ENCODE assay signal across 10 cellular contexts in genomic region chr6:149499066-149499465, GRCh38. TPM values are rescaled to one million over a fixed set of nuclear protein-coding genes. Genes with fewer than 3 reads are reported as not detected.
A peak's percentile ranks its signal among the peaks of the same experiment; 100 is the strongest.
DNase-seq lines count a peak whose midpoint lies in the region; ATAC-seq and TF ChIP-seq lines count a peak whose summit lies in the region.
"Had no signal": no experiment of that assay in that cellular context is flagged by ENCODE, and none has a peak within 500 bp of the region (broad histone marks: within the 10 kb centered on the region; RNA-seq: fewer than 3 reads in every experiment).

No MANE protein-coding gene starts in this region.

- peaks cover 32% of the 10 kb centered on the region for H3K4me1 ChIP-seq in CD8-positive, alpha-beta memory T cell (ENCODE audit: insufficient read depth, low read length)
- no peaks in the 10 kb centered on the region for H3K4me1 ChIP-seq in MM.1S (ENCODE audit: low read length)
- H3K4me1 ChIP-seq: ascending aorta had no signal

- H3K4me3 Mint-ChIP-seq in CD8-positive, alpha-beta memory T cell = no peak overlapping the region

- no peaks in the 10 kb centered on the region for H4K20me1 ChIP-seq in MM.1S (ENCODE audit: insufficient read depth, low read length)

- no peak for ATAC-seq in HG03571 (IDR thresholded peaks at IDR 0.05; ENCODE audit: unreplicated experiment)

- no peaks in the 10 kb centered on the region for H3K9me3 Mint-ChIP-seq in CD8-positive, alpha-beta memory T cell

- H3K27ac Mint-ChIP-seq in CD8-positive, alpha-beta memory T cell = peak overlapping the region in 6 of 8 donors; percentile 3 to 70 (median 24)

- no peak for TF ChIP-seq CTCF in LNCaP clone FGC (IDR thresholded peaks at IDR 0.05; ENCODE audit: control insufficient read depth, extremely low read depth, insufficient read depth)
- TF ChIP-seq CTCF in MM.1S (IDR thresholded peaks at IDR 0.05; ENCODE audit: low read length) = no peak

- H3K9ac ChIP-seq in MM.1S (ENCODE audit: low read length) = no peak overlapping the region

- no peak for DNase-seq in CD8-positive, alpha-beta memory T cell
- DNase-seq in LNCaP clone FGC (ENCODE audit: low read depth) (peak; percentile 73), brain pericyte (ENCODE audit: low read depth, low spot score) (peak; percentile 65), myocyte (ENCODE audit: low read depth) (peak; percentile 67), MM.1S (no peak), NCI-H82 treated with DMSO at 0.1 percent for 48 hours (lab: John Stamatoyannopoulos, UW; ENCODE audit: unreplicated experiment) (no peak)
- no peak for DNase-seq in activated CD4-positive, alpha-beta T cell treated with anti-CD3 and anti-CD28 coated beads for 48 hours
- DNase-seq: MV-4-11 had no signal

- H3F3A ChIP-seq in MM.1S (ENCODE audit: insufficient read depth, low read length) = no peaks in the 10 kb centered on the region

- H3K4me3 ChIP-seq in CD8-positive, alpha-beta memory T cell (ENCODE audit: low read length) = no peak overlapping the region
- H3K4me3 ChIP-seq in LNCaP clone FGC (ENCODE audit: low read depth, low read length) (no peak overlapping the region), MM.1S (ENCODE audit: low read length) (no peak overlapping the region)
- H3K4me3 ChIP-seq: ascending aorta had no signal

- no peaks in the 10 kb centered on the region for H3K27me3 ChIP-seq in CD8-positive, alpha-beta memory T cell (ENCODE audit: insufficient read depth, low read length, poor library complexity, severe bottlenecking)
- H3K27me3 ChIP-seq in MM.1S (replicated peaks; ENCODE audit: insufficient read depth, low read length) = no peaks in the 10 kb centered on the region
- H3K27me3 ChIP-seq: ascending aorta had no signal

- H3K4me2 ChIP-seq in MM.1S (ENCODE audit: low read depth, low read length) = no peak overlapping the region

- H3K4me1 Mint-ChIP-seq in CD8-positive, alpha-beta memory T cell = peaks cover 14 to 53% (median 40%) of the 10 kb centered on the region in 3 donors

- POLR2A ChIA-PET in CD8-positive, alpha-beta memory T cell (lab: Charles Lee) = interaction anchor here (0.9 kb wide), 1 partner anchor 13 kb away, joined by 3 read pairs; no protein-coding TSS in a partner anchor

- H3K79me2 ChIP-seq in MM.1S (ENCODE audit: low read length) = no peaks in the 10 kb centered on the region

- no peaks in the 10 kb centered on the region for H3K9me2 ChIP-seq in MM.1S (replicated peaks; ENCODE audit: insufficient read depth, low read length)

- no peak overlapping the region for H3K27ac ChIP-seq in CD8-positive, alpha-beta memory T cell (ENCODE audit: low read depth, low read length)
- H3K27ac ChIP-seq in MM.1S (ENCODE audit: low read length) = no peak overlapping the region
- H3K27ac ChIP-seq: ascending aorta had no signal

- no peak overlapping the region for H2AFZ ChIP-seq in MM.1S (ENCODE audit: low read length)

- no peaks in the 10 kb centered on the region for H3K9me3 ChIP-seq in CD8-positive, alpha-beta memory T cell (ENCODE audit: low read length)
- no peaks in the 10 kb centered on the region for H3K9me3 ChIP-seq in MM.1S (replicated peaks; ENCODE audit: insufficient read depth, low read length)
- H3K9me3 ChIP-seq: ascending aorta had no signal

- H3K27me3 Mint-ChIP-seq in CD8-positive, alpha-beta memory T cell = no peaks in the 10 kb centered on the region

- CTCF ChIA-PET in CD8-positive, alpha-beta memory T cell (lab: Charles Lee) = interaction anchor here (1.4 to 1.6 kb wide), 2 partner anchors 14 to 18 kb away, joined by 4 to 5 read pairs; partner anchors contain the start of gene ZC3H12D

- H3K36me3 ChIP-seq in CD8-positive, alpha-beta memory T cell (ENCODE audit: insufficient read depth, low read length) = no peaks in the 10 kb centered on the region
- H3K36me3 ChIP-seq in MM.1S (replicated peaks; ENCODE audit: insufficient read depth, low read length) = no peaks in the 10 kb centered on the region

- H3K36me3 Mint-ChIP-seq in CD8-positive, alpha-beta memory T cell = peaks cover 0 to 27% (median 1%) of the 10 kb centered on the region in 3 donors

RNA-seq across cellular contexts. Expression of gene ZC3H12D, which starts 14.3 kb away (rescaled TPM):
- total RNA-seq in CD8-positive, alpha-beta memory T cell = 10 to 100 TPM; 83.5 to 84.5 TPM
- 2.5 TPM for polyA plus RNA-seq in CD8-positive, alpha-beta memory T cell
- total RNA-seq in myocyte = 0.05 TPM in 1 of 2 replicates, not detected in the other
- polyA plus RNA-seq in myocyte (2012) = 0.09 TPM

RNA-seq across cellular contexts. Expression of gene PPIL4, which starts 46.8 kb away (rescaled TPM):
- 10 to 100 TPM; 29.7 to 31.9 TPM for total RNA-seq in CD8-positive, alpha-beta memory T cell
- 10.7 TPM for polyA plus RNA-seq in CD8-positive, alpha-beta memory T cell
- total RNA-seq in myocyte = 39.4 and 41.9 TPM in 2 replicates
- 14.9 TPM for polyA plus RNA-seq in myocyte (2012)

Comparison
In these comparisons a context has a peak if more than half of its experiments do, and no peak if none do; other contexts are left out.
1. DNase-seq: peak in LNCaP clone FGC (single experiment), brain pericyte (single experiment) and myocyte (single experiment); none in CD8-positive, alpha-beta memory T cell (0 of 5), MM.1S (single experiment), NCI-H82 treated with DMSO at 0.1 percent for 48 hours (single experiment) and activated CD4-positive, alpha-beta T cell treated with anti-CD3 and anti-CD28 coated beads for 48 hours (single experiment).
2. RNA of gene ZC3H12D, which starts 14.3 kb away (total RNA-seq): 83.5 to 84.5 TPM in CD8-positive, alpha-beta memory T cell; 0.05 TPM in myocyte; every median in the first group is over 10 times any median in the second.